ENCODE assay signal across 15 cellular contexts in genomic region chr11:86811637-86812321, GRCh38. TPM values are rescaled to one million over a fixed set of nuclear protein-coding genes. Genes with fewer than 3 reads are reported as not detected.
DNase-seq lines count a peak whose midpoint lies in the region; ATAC-seq, FAIRE-seq and TF ChIP-seq lines count a peak whose summit lies in the region.
"Had no signal": no experiment of that assay in that cellular context is flagged by ENCODE, and none has a peak within 500 bp of the region (broad histone marks: within the 10 kb centered on the region; RNA-seq: fewer than 3 reads in every experiment).

No MANE protein-coding gene starts in this region.

- H3K27ac ChIP-seq in H1 (ENCODE audit: low read depth, low read length): no peak overlapping the region
- H3K27ac ChIP-seq: BLaER1, thyroid gland had no signal

- DNase-seq in ACHN (peak; percentile 91), LoVo (ENCODE audit: low spot score) (peak; percentile 65), H1 (ENCODE audit: low read depth in 1 of 2, low spot score in 2 of 2) (no peak), mucosa of gallbladder (ENCODE audit: low spot score) (peak; percentile 67), iPS-NIHi11 (ENCODE audit: low spot score) (no peak), NCI-H2081 (lab: John Stamatoyannopoulos, UW) (no peak)
- no peak for DNase-seq in activated CD4-positive, alpha-beta T cell treated with anti-CD3 and anti-CD28 coated beads, Interleukin-2, amount 50 U/mL, for 48 hours
- DNase-seq: hippocampal formation; KG1; naive thymus-derived CD8-positive, alpha-beta T cell; NCI-H524 treated with DMSO at 0.1 percent for 48 hours; T-cell; thyroid gland had no signal

- H3K23me2 ChIP-seq in H1 (ENCODE audit: low read depth, low read length): no peaks in the 10 kb centered on the region

- CTCF ChIA-PET in H1 (lab: Charles Lee; ENCODE audit: partially characterized antibody): interaction anchor here (1.0 to 3.4 kb wide), 10 partner anchors 7 to 360 kb away, joined by 3 to 11 read pairs (median 4); partner anchors contain the start of gene PRSS23

- H4K5ac ChIP-seq in H1 (ENCODE audit: insufficient read length, low read depth, low read length): no peak overlapping the region

- 74% methylated on average over 2 of the region's 2 CpGs; no CpG with 5 or more reads in 1 of the 2 experiments for WGBS in H1 (ENCODE audit: extremely low coverage in 1 of 2, insufficient coverage in 1 of 2, insufficient read length in 1 of 2, insufficient replicate concordance in 2 of 2, low coverage in 1 of 2, low lambda C conversion rate in 2 of 2, missing lambda C conversion rate in 1 of 2), 2 experiments

- no peaks in the 10 kb centered on the region for H3K27me3 ChIP-seq in H1 (replicated peaks in 1 of 4; ENCODE audit: control insufficient read depth in 3 of 4, extremely low read depth in 1 of 4, insufficient read depth in 3 of 4, low read length in 3 of 4)
- H3K27me3 ChIP-seq: BLaER1, thyroid gland had no signal

- no peak for ATAC-seq in HG03025 (IDR thresholded peaks at IDR 0.05; ENCODE audit: low FRiP score, unreplicated experiment)
- ATAC-seq: naive thymus-derived CD8-positive, alpha-beta T cell; T-cell had no signal

- no peak for TF ChIP-seq CTCF in H1 (IDR thresholded peaks at IDR 0.05; ENCODE audit: control extremely low read depth in 1 of 3, insufficient read depth in 1 of 3, low read depth in 1 of 3, low read length in 3 of 3)

- H2BK120ac ChIP-seq in H1 (replicated peaks; ENCODE audit: low read depth, low read length): no peak overlapping the region

- no peak overlapping the region; the same call in 1 of the 2 replicates for H3K18ac ChIP-seq in H1 (ENCODE audit: extremely low read depth, low read length)

- H3K36me3 ChIP-seq in H1 (ENCODE audit: control insufficient read depth in 2 of 4, insufficient read depth in 4 of 4, low read length in 3 of 4): no peaks in the 10 kb centered on the region
- H3K36me3 ChIP-seq: BLaER1, thyroid gland had no signal

- TF ChIP-seq RAD21 in H1 (IDR thresholded peaks at IDR 0.05 in 1 of 2, conservative IDR thresholded peaks at IDR 0.05 in 1 of 2; ENCODE audit: low read depth in 2 of 2, low read length in 2 of 2): no peak

- H4K91ac ChIP-seq in H1 (replicated peaks; ENCODE audit: insufficient read length, low read length): no peak overlapping the region

- H2AK5ac ChIP-seq in H1 (ENCODE audit: low read depth, low read length): no peak overlapping the region

- no peak overlapping the region for H3K4ac ChIP-seq in H1 (replicated peaks; ENCODE audit: insufficient read length, low read depth, low read length)

- H2BK20ac ChIP-seq in H1 (ENCODE audit: low read length): no peak overlapping the region

- H3K9me3 ChIP-seq in H1 (ENCODE audit: insufficient read depth in 2 of 2, low read depth in 1 of 2, low read length in 1 of 2): no peaks in the 10 kb centered on the region
- H3K9me3 ChIP-seq: BLaER1, thyroid gland had no signal

- no peak overlapping the region for H2BK12ac ChIP-seq in H1 (ENCODE audit: low read depth, low read length)

- peaks cover 0 to 5% (median 1%) of the 10 kb centered on the region in 4 experiments; a peak in 1 of 7 replicates for H3K4me1 ChIP-seq in H1 (replicated peaks in 1 of 4; ENCODE audit: control insufficient read depth in 3 of 4, insufficient read depth in 4 of 4, low read length in 3 of 4)
- H3K4me1 ChIP-seq: BLaER1 had no signal

- no peak for FAIRE-seq in H1 (lab: Jason Lieb, UNC)

- POLR2A ChIA-PET in H1 (lab: Charles Lee; ENCODE audit: partially characterized antibody): interaction anchor here (1.2 kb wide), 1 partner anchor 11 kb away, joined by 4 read pairs; the partner anchor contains the start of gene PRSS23

- H3K9ac ChIP-seq in H1 (replicated peaks in 1 of 4; ENCODE audit: extremely low read depth in 1 of 4, low read depth in 3 of 4, low read length in 3 of 4): no peak overlapping the region
- H3K9ac ChIP-seq: BLaER1 had no signal

- H4K8ac ChIP-seq in H1 (ENCODE audit: extremely low read depth, insufficient read depth, low read length): no peak overlapping the region

- no peaks in the 10 kb centered on the region for H3K79me2 ChIP-seq in H1 (ENCODE audit: control insufficient read depth in 1 of 2, insufficient read depth in 2 of 2, low read length in 2 of 2)

- H3K56ac ChIP-seq in H1 (replicated peaks; ENCODE audit: insufficient read length, low read depth, low read length): no peak overlapping the region

- no peak for TF ChIP-seq POLR2A in H1 (IDR thresholded peaks at IDR 0.05; ENCODE audit: control extremely low read depth in 1 of 2, low read depth in 2 of 2, low read length in 2 of 2)

- no peak overlapping the region for H3K14ac ChIP-seq in H1 (ENCODE audit: insufficient read length)

- H3K23ac ChIP-seq in H1 (ENCODE audit: insufficient read length): no peak overlapping the region

- H2AFZ ChIP-seq in H1 (ENCODE audit: low read length): no peak overlapping the region

- H3K79me1 ChIP-seq in H1 (ENCODE audit: low read depth, low read length): no peaks in the 10 kb centered on the region

- H3K4me2 ChIP-seq in H1 (ENCODE audit: insufficient read depth in 1 of 2, low read depth in 2 of 2, low read length in 2 of 2): 0 out of 4 replicates have a peak overlapping the region, but pooled peaks of 1 of the 2 experiments have one; percentile 37
- H3K4me2 ChIP-seq: BLaER1 had no signal

- no peak for TF ChIP-seq EP300 in H1 (IDR thresholded peaks at IDR 0.05; ENCODE audit: borderline replicate concordance in 1 of 2, low read depth in 2 of 2, low read length in 2 of 2)

- in situ Hi-C loops in ACHN (cut with HindIII; ENCODE audit: low pct_ligation_motif_present, low pct_unique_long_range_greater_than_20kb, low sequenced_read_pairs): no loop called here

- no peak overlapping the region for H3K4me3 ChIP-seq in H1 (ENCODE audit: extremely low read depth in 1 of 4, insufficient read depth in 2 of 4, low read depth in 3 of 4, low read length in 4 of 4)
- H3K4me3 ChIP-seq: BLaER1, thyroid gland had no signal

- H4K20me1 ChIP-seq in H1 (replicated peaks in 1 of 2; ENCODE audit: control insufficient read depth in 1 of 2, insufficient read depth in 2 of 2, low read length in 2 of 2): no peaks in the 10 kb centered on the region
- H4K20me1 ChIP-seq: BLaER1 had no signal

- H2BK5ac ChIP-seq in H1 (ENCODE audit: low read depth, low read length): no peak overlapping the region

- H2BK15ac ChIP-seq in H1 (ENCODE audit: low read length): no peak overlapping the region

TF ChIP-seq in H1, 55 proteins besides CTCF, POLR2A, EP300 and RAD21:
- TF ChIP-seq BACH1 (IDR thresholded peaks at IDR 0.05; ENCODE audit: low read length): peak; percentile 56; the same call in 1 of the 2 replicates
- no peak for TF ChIP-seq CHD2 (IDR thresholded peaks at IDR 0.05; ENCODE audit: low read length)
- TF ChIP-seq TEAD4 (IDR thresholded peaks at IDR 0.05; ENCODE audit: low read depth, low read length): peak; percentile 41; the same call in 1 of the 2 replicates
- TF ChIP-seq SUZ12 (IDR thresholded peaks at IDR 0.05; ENCODE audit: low read length): no peak
- no peak for TF ChIP-seq JUND (IDR thresholded peaks at IDR 0.05; ENCODE audit: low read length)
- TF ChIP-seq MAFK (IDR thresholded peaks at IDR 0.05; ENCODE audit: low read depth, low read length): peak; percentile 22; the same call in 1 of the 2 replicates
- no peak for TF ChIP-seq HDAC2 (IDR thresholded peaks at IDR 0.05; ENCODE audit: borderline replicate concordance in 1 of 2, low read depth in 2 of 2, low read length in 2 of 2)
- TF ChIP-seq YY1 (IDR thresholded peaks at IDR 0.05; ENCODE audit: low read depth, low read length): peak; percentile 57
- no peak for TF ChIP-seq NRF1 (IDR thresholded peaks at IDR 0.05; ENCODE audit: low read depth, low read length)
- no peak for TF ChIP-seq RFX5 (IDR thresholded peaks at IDR 0.05; ENCODE audit: borderline replicate concordance, low read depth, low read length)
- no peak for TF ChIP-seq CTBP2 (IDR thresholded peaks at IDR 0.05; ENCODE audit: borderline replicate concordance, insufficient read depth, insufficient read length, low read length)
TF ChIP-seq in H1: peak in this region for 4.

RNA-seq across cellular contexts. Expression of gene PRSS23, which starts 11.4 kb away (rescaled TPM):
- 5.0 and 5.6 TPM in 2 replicates for total RNA-seq in H1 (2021; fragmentation: NEBNext Ultra II Directional; extraction: Animal tissue kit (Norgen Biotek cat#: 25700))
- polyA plus RNA-seq in H1 (2011; rRNA removed): 3.3 and 4.4 TPM in 2 replicates
- polyA plus RNA-seq in H1 (2011; cell fraction: cytosol; rRNA removed): 2.6 TPM
- polyA plus RNA-seq in H1 (2011; cell fraction: nucleus; rRNA removed): 2.5 TPM
- 6.0 to 6.8 TPM (median 6.6 TPM) in 4 replicates for polyA plus RNA-seq in H1 (2012, experiment 1 of 2)
- 2.5 TPM for polyA plus RNA-seq in H1 (2012, experiment 2 of 2)
- polyA plus RNA-seq in H1 (2013, experiment 1 of 2): 5.8 TPM
- 7.9 TPM for polyA plus RNA-seq in H1 (2013, experiment 2 of 2)
- polyA minus RNA-seq in H1 (2011; rRNA and poly(A)+ RNA removed): 5.7 and 10.5 TPM in 2 replicates
- 7.8 TPM for polyA minus RNA-seq in H1 (2011; cell fraction: cytosol; rRNA and poly(A)+ RNA removed)
- polyA minus RNA-seq in H1 (2011; cell fraction: nucleus; rRNA and poly(A)+ RNA removed): 5.1 TPM
- 178 TPM for total RNA-seq in mucosa of gallbladder

Comparison
In these comparisons a context has a peak if more than half of its experiments do, and no peak if none do; other contexts are left out.
1. DNase-seq: peak in ACHN (single experiment), LoVo (single experiment) and mucosa of gallbladder (single experiment); none in H1 (0 of 2), iPS-NIHi11 (single experiment), activated CD4-positive, alpha-beta T cell treated with anti-CD3 and anti-CD28 coated beads, Interleukin-2, amount 50 U/mL, for 48 hours (0 of 2) and NCI-H2081 (0 of 2).
2. RNA of gene PRSS23, which starts 11.4 kb away (total RNA-seq): 178 TPM in mucosa of gallbladder (single experiment); 5.0 to 5.6 TPM in H1; every median in the first group is over 10 times any median in the second.